In genomic region chr14:89912667-89913211, GRCh38 we compare ENCODE assay signal across 1 cellular context.
TF ChIP-seq lines count a peak whose summit lies in the region.

No MANE protein-coding gene starts in this region.

TF ChIP-seq in K562, 482 proteins besides CTCF, POLR2A, EP300 and RAD21 (continued from another document):
- TF ChIP-seq PBX2 (CRISPR knock-in tag; IDR thresholded peaks at IDR 0.05; ENCODE audit: low read depth) (no peak), PBX2 (tag; conservative IDR thresholded peaks at IDR 0.05; ENCODE audit: low read depth) (peak; percentile 96), ETV6 (IDR thresholded peaks at IDR 0.05; ENCODE audit: borderline replicate concordance in 1 of 2, low read depth in 2 of 2, low read length in 1 of 2) (no peak), ETV6 (CRISPR knock-in tag; IDR thresholded peaks at IDR 0.05; ENCODE audit: borderline replicate concordance) (no peak), FOXJ3 (CRISPR knock-in tag; IDR thresholded peaks at IDR 0.05) (peak; percentile 48; the same call in 1 of the 2 replicates), PKNOX1 (IDR thresholded peaks at IDR 0.05) (peak; percentile 29; the same call in 1 of the 2 replicates), CHD2 (IDR thresholded peaks at IDR 0.05; ENCODE audit: low read depth, low read length) (no peak), RREB1 (CRISPR knock-in tag; IDR thresholded peaks at IDR 0.05) (no peak), ZNF174 (CRISPR knock-in tag; IDR thresholded peaks at IDR 0.05) (no peak), CEBPG (CRISPR knock-in tag; IDR thresholded peaks at IDR 0.05) (no peak), CEBPG (tag; conservative IDR thresholded peaks at IDR 0.05 in 1 of 2, IDR thresholded peaks at IDR 0.05 in 1 of 2) (peak; percentile 73 to 86; a peak in 3 of 4 replicates)
TF ChIP-seq in K562: peak in this region for 7.
